ENCODE assay signal across 19 cellular contexts in the genomic region with DNA sequence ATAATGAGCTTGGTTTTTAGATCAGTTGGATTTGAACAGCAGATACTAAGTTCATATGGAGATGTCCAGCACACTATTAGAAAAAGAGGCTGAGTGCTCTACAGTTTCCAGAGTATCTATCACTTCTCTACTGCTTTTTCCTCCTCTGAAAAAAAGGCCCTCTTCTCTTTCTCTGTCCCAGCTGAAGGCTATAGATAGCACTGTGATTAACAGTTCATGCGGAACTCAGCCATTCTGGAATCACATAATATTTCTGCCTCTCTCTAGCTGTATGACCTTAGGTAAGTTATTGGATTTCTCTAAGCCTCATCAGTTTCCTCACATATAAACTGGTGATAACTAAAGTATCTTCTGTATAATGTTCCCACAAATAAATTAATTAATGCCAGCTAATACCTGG.
"Had no signal": no experiment of that assay in that cellular context is flagged by ENCODE, and none has a peak within 500 bp of the region (broad histone marks: within the 10 kb centered on the region; RNA-seq: fewer than 3 reads in every experiment).

No MANE protein-coding gene starts in this region.

- ATAC-seq: Panc1, PC-3 had no signal

- H3K9me3 ChIP-seq: SK-N-SH had no signal

- DNase-seq: Kasumi-1; MM.1S; NCI-H1092 treated with DMSO at 0.1 percent for 48 hours; NCI-H1436; NCI-H187; NCI-H2029; NCI-H2081 treated with DMSO at 0.1 percent for 48 hours; NCI-H2171; NCI-H226; NCI-H446; NCI-H510A; NCI-H774; NK-92 treated with Interleukin-12 subunit alpha and Interleukin-12 subunit beta, amount 100 ng/mL, for 24 hours; PC-3; SHP77; SK-N-SH had no signal

- H3K27ac ChIP-seq: KMS-11, RWPE1 had no signal
